8 cellular contexts compared by ENCODE assay signal in the genomic region with DNA sequence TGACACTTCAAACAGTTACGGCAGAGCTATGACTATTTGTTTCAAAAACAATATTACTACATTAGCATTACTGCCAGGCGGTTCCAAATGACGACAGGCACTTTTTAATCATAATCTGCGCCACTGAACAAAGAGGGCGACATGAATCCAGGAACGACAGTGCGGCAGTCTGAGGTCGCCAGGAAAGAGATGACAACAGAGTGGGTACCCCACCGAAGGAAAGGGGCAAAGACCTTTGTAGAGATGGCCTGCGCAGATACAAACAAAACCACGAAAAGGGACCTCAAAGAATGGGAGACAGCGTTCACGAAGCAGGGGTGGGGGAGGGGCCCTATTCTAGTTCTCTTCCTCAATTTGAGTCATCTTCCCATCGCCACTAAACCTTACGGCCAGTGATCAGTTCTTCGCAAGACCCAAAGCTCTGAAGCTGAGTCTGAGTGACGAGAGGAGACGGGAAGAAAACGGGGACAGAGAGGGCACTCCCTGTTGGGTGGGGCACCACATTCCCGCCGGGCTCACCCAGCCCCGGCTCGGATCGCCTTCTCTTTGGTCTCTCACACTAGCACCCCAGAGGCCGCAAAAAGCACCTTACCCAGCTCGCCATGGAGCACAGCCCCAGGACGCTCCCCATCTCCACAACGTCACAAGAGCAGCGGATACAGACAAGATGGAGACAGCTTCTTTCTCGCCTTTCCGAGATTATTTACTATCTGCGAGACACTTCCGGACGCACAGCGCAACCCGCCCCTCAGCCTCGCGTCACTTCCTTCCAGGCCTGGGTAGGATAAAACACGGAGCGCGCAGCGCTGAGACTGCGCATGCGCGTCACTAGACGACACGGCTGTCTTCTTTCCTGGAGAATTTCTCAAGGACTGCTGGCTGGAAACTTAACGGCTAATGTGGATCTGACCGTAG. TPM values are rescaled to one million over a fixed set of nuclear protein-coding genes. Genes with fewer than 3 reads are reported as not detected.
DNase-seq lines count a peak whose midpoint lies in the region; ATAC-seq, FAIRE-seq and TF ChIP-seq lines count a peak whose summit lies in the region.

TSS of gene SERINC1 (minus strand) at position 701 of the 915 bp plus-strand sequence. CDS start at position 631, 70 bp downstream.

- H3K9me2 ChIP-seq in Loucy (replicated peaks; ENCODE audit: low read depth, low read length), result no peaks in the 10 kb centered on the region

- H3K4me3 Mint-ChIP-seq in natural killer cell, result peak within 1 kb of the TSS; percentile 100

- H3K4me1 ChIP-seq in Loucy (ENCODE audit: insufficient read depth, low read length, poor library complexity, severe bottlenecking), result peaks cover 33% of the 10 kb centered on the region

- no peaks in the 10 kb centered on the region for H3K9me3 Mint-ChIP-seq in natural killer cell

- peak within 1 kb of the TSS; percentile 98 for H3K4me2 ChIP-seq in Loucy (ENCODE audit: low read depth, low read length, poor library complexity, severe bottlenecking)

- H3K27me3 ChIP-seq in Loucy (ENCODE audit: insufficient read depth, low read length, poor library complexity, severe bottlenecking), result no peaks in the 10 kb centered on the region

- peak; percentile 94 to 98 (median 96) for ATAC-seq in natural killer cell

- H3K9ac ChIP-seq in Loucy (ENCODE audit: low read depth, low read length, poor library complexity, severe bottlenecking), result peak within 1 kb of the TSS; percentile 78

- peak; percentile 97 for FAIRE-seq in H54 (lab: Jason Lieb, UNC)

- no peaks in the 10 kb centered on the region for H3F3A ChIP-seq in Loucy (ENCODE audit: low read depth)

- no peaks in the 10 kb centered on the region for H3K9me3 ChIP-seq in Loucy (ENCODE audit: insufficient read depth, low read depth, low read length)

- peaks cover 45% of the 10 kb centered on the region for H4K20me1 ChIP-seq in Loucy (ENCODE audit: insufficient read depth, low read length, poor library complexity, severe bottlenecking)

- no peaks in the 10 kb centered on the region for H3K27me3 Mint-ChIP-seq in natural killer cell (ENCODE audit: low read depth in 2 of 2)

- TF ChIP-seq POLR2A in H54 (IDR thresholded peaks at IDR 0.05; ENCODE audit: low read depth, low read length) (peak; percentile 55; the same call in 1 of the 2 replicates), Raji (IDR thresholded peaks at IDR 0.05; ENCODE audit: insufficient read depth, low read depth, low read length) (peak; percentile 93)

- H3K36me3 Mint-ChIP-seq in natural killer cell, result no peaks in the 10 kb centered on the region

- TF ChIP-seq CTCF in Loucy (conservative IDR thresholded peaks at IDR 0.05; ENCODE audit: low read length), result no peak
- TF ChIP-seq CTCF in natural killer cell (IDR thresholded peaks at IDR 0.05), result no peak

- H3K4me1 Mint-ChIP-seq in natural killer cell, result peaks cover 55 to 56% of the 10 kb centered on the region in 2 donors

- peak within 1 kb of the TSS; percentile 77 for H3K4me3 ChIP-seq in Loucy (ENCODE audit: low read length, poor library complexity, severe bottlenecking)

- peaks cover 60% of the 10 kb centered on the region for H3K79me2 ChIP-seq in Loucy (ENCODE audit: insufficient read depth, low read length)

- intact Hi-C loops in natural killer cell (cut with micrococcal nuclease), result loop anchor here (1.0 kb wide), 1 partner anchor 72 kb away; the partner anchor contains the start of gene HSF2

- peak within 1 kb of the TSS; percentile 86 for H2AFZ ChIP-seq in Loucy (ENCODE audit: low read length)

- no peaks in the 10 kb centered on the region for H3K36me3 ChIP-seq in Loucy (ENCODE audit: insufficient read depth, low read length)

- peak within 1 kb of the TSS; percentile 99 to 100 for H3K27ac Mint-ChIP-seq in natural killer cell

- DNase-seq in EL (peak; percentile 95), H54 (ENCODE audit: insufficient read length, low spot score) (peak; percentile 57), fibroblast of peridontal ligament (ENCODE audit: extremely low read depth) (peak; percentile 96), natural killer cell (peak; percentile 90)
- peak; percentile 90 for DNase-seq in activated T-helper 9 cell treated with anti-CD3 and anti-CD28 coated beads, Interleukin-2, amount 50 U/mL, for 16 hours (ENCODE audit: low read depth)
- peak; percentile 93 for DNase-seq in stimulated activated naive CD4-positive, alpha-beta T cell treated with Interleukin-2 at 50 U/mL for 16 hours (lab: John Stamatoyannopoulos, UW)

RNA-seq across cellular contexts. Expression of gene SERINC1, which starts in this region (rescaled TPM):
- 100 to 1,000 TPM; 124 to 131 (median 128) TPM for total RNA-seq in natural killer cell

Comparison
In these comparisons a context has a peak if more than half of its experiments do, and no peak if none do; other contexts are left out.
1. Peak in every context shown above with its lines: DNase-seq, ATAC-seq and H3K4me3 ChIP-seq.